25 cellular contexts compared by ENCODE assay signal in genomic region chr6:13818341-13818740, GRCh38. TPM values are rescaled to one million over a fixed set of nuclear protein-coding genes. Genes with fewer than 3 reads are reported as not detected.
DNase-seq lines count a peak whose midpoint lies in the region; ATAC-seq and TF ChIP-seq lines count a peak whose summit lies in the region.
"Had no signal": no experiment of that assay in that cellular context is flagged by ENCODE, and none has a peak within 500 bp of the region (broad histone marks: within the 10 kb centered on the region; RNA-seq: fewer than 3 reads in every experiment).

No MANE protein-coding gene starts in this region.

- H3K4me1 ChIP-seq in GM23338 (ENCODE audit: insufficient read depth) (peaks cover 6% of the 10 kb centered on the region), endodermal cell (ENCODE audit: control insufficient read depth, insufficient read depth, low read length) (peaks cover 3% of the 10 kb centered on the region), neural progenitor cell (peaks cover 6% of the 10 kb centered on the region), uterus (no peaks in the 10 kb centered on the region), PC-3 (ENCODE audit: insufficient read depth, low read length) (peaks cover 5% of the 10 kb centered on the region; the same call in 1 of the 2 replicates)
- H3K4me1 ChIP-seq: BE2C had no signal

- ATAC-seq in GM23338 = no peak
- ATAC-seq in GM19455 (IDR thresholded peaks at IDR 0.05; ENCODE audit: unreplicated experiment) = no peak
- ATAC-seq in PC-3 = no peak

- H3K36me3 ChIP-seq in GM23338 (ENCODE audit: insufficient read depth) = no peaks in the 10 kb centered on the region
- no peaks in the 10 kb centered on the region for H3K36me3 ChIP-seq in endodermal cell (ENCODE audit: control insufficient read depth, insufficient read depth, low read length)
- H3K36me3 ChIP-seq in neural progenitor cell = no peaks in the 10 kb centered on the region
- no peaks in the 10 kb centered on the region for H3K36me3 ChIP-seq in uterus
- no peaks in the 10 kb centered on the region for H3K36me3 ChIP-seq in PC-3 (ENCODE audit: low read depth, low read length)
- H3K36me3 ChIP-seq: BE2C, BLaER1 had no signal

- POLR2A ChIA-PET in PC-3 (lab: Charles Lee; ENCODE audit: unreplicated experiment) = no interaction called here

- H4K20me1 ChIP-seq in GM23338 (replicated peaks; ENCODE audit: insufficient read depth) = no peaks in the 10 kb centered on the region; the same call in 1 of the 2 replicates
- peaks cover 2% of the 10 kb centered on the region for H4K20me1 ChIP-seq in neural progenitor cell (ENCODE audit: low read depth)
- H4K20me1 ChIP-seq in PC-3 (ENCODE audit: low read length) = no peaks in the 10 kb centered on the region

- BruUV-seq in PC-3 (replicated peaks; lab: Mats Ljungman, UMichigan) = no TSS peak

- no peaks in the 10 kb centered on the region for H3K9me3 ChIP-seq in endodermal cell (ENCODE audit: control insufficient read depth, low read length)
- H3K9me3 ChIP-seq in neural progenitor cell (ENCODE audit: low read depth) = no peaks in the 10 kb centered on the region
- H3K9me3 ChIP-seq in uterus = no peaks in the 10 kb centered on the region
- H3K9me3 ChIP-seq in PC-3 (ENCODE audit: low read length) = no peaks in the 10 kb centered on the region
- H3K9me3 ChIP-seq: BE2C, BLaER1 had no signal

- H3K4me3 Mint-ChIP-seq in GM23338 (no peak overlapping the region), endodermal cell (no peak overlapping the region), neural progenitor cell (no peak overlapping the region)
- H3K4me3 Mint-ChIP-seq: CD14-positive monocyte; CD4-positive, alpha-beta memory T cell; CD4-positive, CD25-positive, alpha-beta regulatory T cell; CD8-positive, alpha-beta memory T cell had no signal

- 80 to 85% methylated on average over 2 of the region's 2 CpGs for WGBS in endodermal cell (ENCODE audit: insufficient coverage in 1 of 2, insufficient read length in 1 of 2), 2 experiments

- no peak overlapping the region for H3K9ac ChIP-seq in endodermal cell (ENCODE audit: extremely low read depth, low read length, poor library complexity, severe bottlenecking)
- H3K9ac ChIP-seq in neural progenitor cell = no peak overlapping the region
- H3K9ac ChIP-seq in PC-3 (ENCODE audit: low read length) = no peak overlapping the region
- H3K9ac ChIP-seq: BLaER1 had no signal

- H3K27ac Mint-ChIP-seq in GM23338 (no peak overlapping the region), endodermal cell (no peak overlapping the region), neural progenitor cell (no peak overlapping the region)
- H3K27ac Mint-ChIP-seq: CD14-positive monocyte; CD4-positive, alpha-beta memory T cell; CD4-positive, CD25-positive, alpha-beta regulatory T cell had no signal

- H2AFZ ChIP-seq in GM23338 (no peak overlapping the region), neural progenitor cell (replicated peaks) (no peak overlapping the region), PC-3 (ENCODE audit: low read length) (no peak overlapping the region)

- DNase-seq in ELF-1 (ENCODE audit: low read depth, low spot score) (peak; percentile 8), GM23338 (ENCODE audit: low spot score) (peak; percentile 32), endodermal cell (no peak), neural progenitor cell (ENCODE audit: low spot score) (peak; percentile 33), medulla oblongata (ENCODE audit: extremely low spot score) (no peak), uterus (no peak), PC-3 (no peak)
- DNase-seq: 8988T; ACHN; BE2C; C1 segment of cervical spinal cord; CD4-positive, alpha-beta memory T cell; CD4-positive, CD25-positive, alpha-beta regulatory T cell; CD8-positive, alpha-beta memory T cell; COR-L47; DMS 273 treated with DMSO at 0.1 percent for 48 hours; DMS153; DMS53; DMS79; DND-41; EL; GF-D8 had no signal

- H3K4me1 Mint-ChIP-seq in GM23338 = peaks cover 6% of the 10 kb centered on the region; the same call in 2 of the 3 replicates
- H3K4me1 Mint-ChIP-seq in endodermal cell = peaks cover 6% of the 10 kb centered on the region
- peaks cover 9% of the 10 kb centered on the region for H3K4me1 Mint-ChIP-seq in neural progenitor cell

- H3K9me2 ChIP-seq in GM23338 (ENCODE audit: insufficient read depth) (no peaks in the 10 kb centered on the region), PC-3 (replicated peaks; ENCODE audit: low read length) (no peaks in the 10 kb centered on the region)

- no peak for TF ChIP-seq CTCF in GM23338 (conservative IDR thresholded peaks at IDR 0.05; ENCODE audit: low read depth in 2 of 2)
- no peak for TF ChIP-seq CTCF in endodermal cell (conservative IDR thresholded peaks at IDR 0.05)
- no peak for TF ChIP-seq CTCF in neural progenitor cell (IDR thresholded peaks at IDR 0.05)
- no peak for TF ChIP-seq CTCF in uterus (IDR thresholded peaks at IDR 0.05)
- TF ChIP-seq CTCF in PC-3 (conservative IDR thresholded peaks at IDR 0.05; ENCODE audit: low read depth, low read length) = no peak

- CTCF ChIA-PET in PC-3 (lab: Charles Lee) = no interaction called here

- H3K79me2 ChIP-seq in GM23338 (replicated peaks; ENCODE audit: insufficient read depth) = peaks cover under 1% of the 10 kb centered on the region
- peaks cover 2% of the 10 kb centered on the region for H3K79me2 ChIP-seq in neural progenitor cell (ENCODE audit: low read depth)
- peaks cover 4% of the 10 kb centered on the region for H3K79me2 ChIP-seq in PC-3 (ENCODE audit: low read length)

- no peak for TF ChIP-seq POLR2A in uterus (IDR thresholded peaks at IDR 0.05)

- H3K27ac ChIP-seq in GM23338 (ENCODE audit: low read depth) (no peak overlapping the region), endodermal cell (ENCODE audit: low read depth, low read length) (no peak overlapping the region), neural progenitor cell (no peak overlapping the region), uterus (no peak overlapping the region), PC-3 (ENCODE audit: low read length) (no peak overlapping the region)
- H3K27ac ChIP-seq: BLaER1 had no signal

- H3K27me3 Mint-ChIP-seq in GM23338 (ENCODE audit: insufficient read depth, low read depth, poor library complexity) (peaks cover 1% of the 10 kb centered on the region), endodermal cell (ENCODE audit: insufficient read depth) (no peaks in the 10 kb centered on the region), neural progenitor cell (ENCODE audit: insufficient read depth, low read depth) (peaks cover 3% of the 10 kb centered on the region)
- H3K27me3 Mint-ChIP-seq: CD4-positive, alpha-beta memory T cell had no signal

- H3K27me3 ChIP-seq in GM23338 (ENCODE audit: insufficient read depth) (no peaks in the 10 kb centered on the region), endodermal cell (ENCODE audit: control insufficient read depth, insufficient read depth, low read length, poor library complexity, severe bottlenecking) (no peaks in the 10 kb centered on the region), neural progenitor cell (no peaks in the 10 kb centered on the region), uterus (no peaks in the 10 kb centered on the region), PC-3 (ENCODE audit: low read length) (no peaks in the 10 kb centered on the region)
- H3K27me3 ChIP-seq: BE2C, BLaER1 had no signal

- intact Hi-C loops in uterus (cut with DNase I; ENCODE audit: low total_unique reads) (no loop called here), PC-3 (cut with micrococcal nuclease) (no loop called here)

- no peaks in the 10 kb centered on the region for H3F3A ChIP-seq in GM23338 (replicated peaks; ENCODE audit: low read depth)
- peaks cover 20% of the 10 kb centered on the region for H3F3A ChIP-seq in neural progenitor cell (ENCODE audit: low read depth)
- H3F3A ChIP-seq in PC-3 (ENCODE audit: low read length, unreplicated experiment) = no peaks in the 10 kb centered on the region

- no peaks in the 10 kb centered on the region for H3K36me3 Mint-ChIP-seq in GM23338 (ENCODE audit: low read depth)
- H3K36me3 Mint-ChIP-seq in endodermal cell (ENCODE audit: low read depth) = no peaks in the 10 kb centered on the region
- no peaks in the 10 kb centered on the region for H3K36me3 Mint-ChIP-seq in neural progenitor cell
- H3K36me3 Mint-ChIP-seq: CD14-positive monocyte; CD4-positive, CD25-positive, alpha-beta regulatory T cell had no signal

- no peak overlapping the region for H3K4me3 ChIP-seq in GM23338
- peak overlapping the region; percentile 9 for H3K4me3 ChIP-seq in endodermal cell (ENCODE audit: low read length)
- H3K4me3 ChIP-seq in neural progenitor cell = no peak overlapping the region
- no peak overlapping the region for H3K4me3 ChIP-seq in uterus
- no peak overlapping the region for H3K4me3 ChIP-seq in PC-3 (ENCODE audit: low read length)
- H3K4me3 ChIP-seq: BLaER1 had no signal

- H3K9me3 Mint-ChIP-seq in GM23338 = no peaks in the 10 kb centered on the region
- H3K9me3 Mint-ChIP-seq in endodermal cell = no peaks in the 10 kb centered on the region
- no peaks in the 10 kb centered on the region for H3K9me3 Mint-ChIP-seq in neural progenitor cell
- H3K9me3 Mint-ChIP-seq: CD14-positive monocyte; CD4-positive, alpha-beta memory T cell; CD4-positive, CD25-positive, alpha-beta regulatory T cell; CD8-positive, alpha-beta memory T cell had no signal

- H3K4me2 ChIP-seq in GM23338 (no peak overlapping the region), neural progenitor cell (no peak overlapping the region), PC-3 (ENCODE audit: low read length) (no peak overlapping the region)
- H3K4me2 ChIP-seq: BLaER1 had no signal

TF ChIP-seq in GM23338, 12 proteins besides CTCF, POLR2A, EP300 and RAD21 (continues in another document):
- no peak for TF ChIP-seq ZNF331 (CRISPR knock-in tag; IDR thresholded peaks at IDR 0.05; ENCODE audit: low read depth)

RNA-seq across cellular contexts. Expression of gene MCUR1, which starts 4.0 kb away (rescaled TPM):
- total RNA-seq in GM23338 (2014; rRNA removed; shearing (Covaris generic)) = 20.3 and 21.0 TPM in 2 replicates
- 63.5 and 65.3 TPM in 2 replicates for polyA plus RNA-seq in GM23338 (2016; fragmentation: Nextera tagmentation; extraction: Ambion mirVana)
- 10 to 100 TPM; 33.8 to 38.6 TPM for total RNA-seq in endodermal cell
- 19.4 TPM for polyA plus RNA-seq in endodermal cell (2013, experiment 1 of 2)
- 30.3 TPM for polyA plus RNA-seq in endodermal cell (2013, experiment 2 of 2)
- 15.9 and 16.2 TPM in 2 replicates for total RNA-seq in neural progenitor cell (ENCODE audit: low replicate concordance)
- 10 to 100 TPM in 3 of 4 donors, 1 to 10 TPM in 1; 9.4 to 16.5 (median 13.3) TPM for total RNA-seq in uterus
- 28.6 and 36.2 TPM in 2 replicates for total RNA-seq in PC-3 (2014; rRNA removed)

Comparison
In these comparisons a context has a peak if more than half of its experiments do, and no peak if none do; other contexts are left out.
1. DNase-seq: peak in ELF-1 (single experiment), GM23338 (single experiment) and neural progenitor cell (single experiment); none in endodermal cell (single experiment), medulla oblongata (single experiment), uterus (0 of 2) and PC-3 (single experiment).